In the genomic region with DNA sequence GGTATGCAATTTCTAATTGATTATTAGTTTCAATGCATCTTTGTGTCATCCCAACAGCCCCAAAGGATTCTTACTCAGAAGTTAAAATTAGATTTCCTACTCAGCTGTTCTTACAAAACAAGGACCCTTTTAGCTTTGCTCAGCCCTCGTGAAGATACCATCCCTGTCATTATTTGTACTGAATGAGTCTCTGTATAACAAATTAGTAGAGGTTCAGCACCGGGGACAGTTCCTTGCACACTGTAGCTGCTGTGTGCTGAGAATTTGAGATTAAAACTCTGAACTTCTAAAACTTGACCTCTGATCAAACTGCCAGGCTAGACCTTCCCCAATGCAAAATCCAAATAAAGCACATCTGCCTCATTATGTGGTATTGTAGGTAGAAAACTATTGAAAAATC, we compare ENCODE assay signal across 11 cellular contexts.
DNase-seq lines count a peak whose midpoint lies in the region; ATAC-seq, FAIRE-seq and TF ChIP-seq lines count a peak whose summit lies in the region.
"Had no signal": no experiment of that assay in that cellular context is flagged by ENCODE, and none has a peak within 500 bp of the region (broad histone marks: within the 10 kb centered on the region; RNA-seq: fewer than 3 reads in every experiment).

No MANE protein-coding gene starts in this region.

- no peak overlapping the region for H3K4me3 Mint-ChIP-seq in WTC11
- no peak overlapping the region for H3K4me3 Mint-ChIP-seq in effector memory CD8-positive, alpha-beta T cell
- H3K4me3 Mint-ChIP-seq: activated T-cell treated with anti-CD3 and anti-CD28 coated beads, Interleukin-2, amount 50 U/mL, for 72 hours had no signal

- WGBS in iPS DF 6.9 (ENCODE audit: insufficient coverage, insufficient read length), result no CpG with 5 or more reads among the region's 2 CpGs
- WGBS in small intestine, 3 donors, result 1 to 5% (median 4%) methylated on average over 2 of the region's 2 CpGs

- H3K27ac Mint-ChIP-seq in WTC11, result no peak overlapping the region
- no peak overlapping the region for H3K27ac Mint-ChIP-seq in effector memory CD8-positive, alpha-beta T cell
- H3K27ac Mint-ChIP-seq: activated T-cell treated with anti-CD3 and anti-CD28 coated beads, Interleukin-2, amount 50 U/mL, for 72 hours had no signal

- no peak for FAIRE-seq in small intestine (lab: Jason Lieb, UNC)

- POLR2A ChIA-PET in WTC11 (lab: Charles Lee), result no interaction called here

- H3K36me3 ChIP-seq in iPS DF 6.9 (ENCODE audit: control insufficient read depth, insufficient read depth, low read length) (no peaks in the 10 kb centered on the region), small intestine (ENCODE audit: control insufficient read depth in 2 of 2, insufficient read depth in 2 of 2, low read length in 2 of 2) (no peaks in the 10 kb centered on the region)
- H3K36me3 ChIP-seq: esophagus squamous epithelium, neutrophil had no signal

- H3K27me3 ChIP-seq in iPS DF 6.9 (ENCODE audit: control insufficient read depth, insufficient read depth, low read length) (no peaks in the 10 kb centered on the region), small intestine (ENCODE audit: control insufficient read depth in 2 of 2, insufficient read depth in 2 of 2, low read length in 2 of 2) (no peaks in the 10 kb centered on the region)
- H3K27me3 ChIP-seq: esophagus squamous epithelium, neutrophil had no signal

- no peaks in the 10 kb centered on the region for H3K4me1 Mint-ChIP-seq in WTC11
- no peaks in the 10 kb centered on the region for H3K4me1 Mint-ChIP-seq in effector memory CD8-positive, alpha-beta T cell (ENCODE audit: low read depth in 2 of 2)

- CTCF ChIA-PET in WTC11 (lab: Charles Lee), result interaction anchor here (1.8 kb wide), 1 partner anchor 16 kb away, joined by 11 read pairs; no protein-coding TSS in a partner anchor

- TF ChIP-seq CTCF in AG10803 (conservative IDR thresholded peaks at IDR 0.05; ENCODE audit: low read length) (no peak), WTC11 (IDR thresholded peaks at IDR 0.05) (no peak)

- no peaks in the 10 kb centered on the region for H3K9me3 Mint-ChIP-seq in WTC11
- H3K9me3 Mint-ChIP-seq in effector memory CD8-positive, alpha-beta T cell, result no peaks in the 10 kb centered on the region
- H3K9me3 Mint-ChIP-seq: activated T-cell treated with anti-CD3 and anti-CD28 coated beads, Interleukin-2, amount 50 U/mL, for 72 hours had no signal

- peak; percentile 71 for ATAC-seq in WTC11
- ATAC-seq in effector memory CD8-positive, alpha-beta T cell (replicated peaks), result no peak
- ATAC-seq: activated T-cell treated with anti-CD3 and anti-CD28 coated beads, Interleukin-2, amount 50 U/mL, for 72 hours had no signal

- H3K9me3 ChIP-seq in iPS DF 6.9 (ENCODE audit: control insufficient read depth, insufficient read depth, low read length), result no peaks in the 10 kb centered on the region
- H3K9me3 ChIP-seq in small intestine (ENCODE audit: control insufficient read depth, low read depth), result no peaks in the 10 kb centered on the region
- H3K9me3 ChIP-seq: esophagus squamous epithelium, neutrophil had no signal

- no peaks in the 10 kb centered on the region for H3K4me1 ChIP-seq in iPS DF 6.9 (ENCODE audit: control insufficient read depth, insufficient read depth, low read length)
- H3K4me1 ChIP-seq in small intestine (ENCODE audit: control insufficient read depth in 2 of 2, insufficient read depth in 1 of 2, low read depth in 1 of 2, low read length in 1 of 2), result no peaks in the 10 kb centered on the region
- H3K4me1 ChIP-seq: esophagus squamous epithelium had no signal

- H3K4me3 ChIP-seq in AG10803 (ENCODE audit: low read length) (no peak overlapping the region), iPS DF 6.9 (ENCODE audit: low read length) (no peak overlapping the region), small intestine (ENCODE audit: low read depth in 1 of 2, low read length in 2 of 2) (no peak overlapping the region)
- H3K4me3 ChIP-seq: esophagus squamous epithelium had no signal

- H3K27ac ChIP-seq in iPS DF 6.9 (ENCODE audit: low read length), result no peak overlapping the region
- no peak overlapping the region for H3K27ac ChIP-seq in small intestine (ENCODE audit: low read depth in 1 of 2, low read length in 1 of 2)
- H3K27ac ChIP-seq: esophagus squamous epithelium, neutrophil had no signal

- DNase-seq in AG10803 (ENCODE audit: low read depth) (peak; percentile 21), HuH-7 (ENCODE audit: low spot score) (peak; percentile 10), WTC11 (ENCODE audit: low spot score) (peak; percentile 44), iPS DF 6.9 (ENCODE audit: low read depth, low spot score) (peak; percentile 11), middle frontal gyrus (ENCODE audit: extremely low spot score, low spot score) (no peak), small intestine (no peak), NCI-H345 (lab: John Stamatoyannopoulos, UW) (no peak)
- no peak for DNase-seq in effector memory CD8-positive, alpha-beta T cell
- DNase-seq: esophagus squamous epithelium had no signal

- H3K27me3 Mint-ChIP-seq in WTC11 (ENCODE audit: low read depth), result peaks cover 10% of the 10 kb centered on the region
- H3K27me3 Mint-ChIP-seq in effector memory CD8-positive, alpha-beta T cell, result no peaks in the 10 kb centered on the region

- H3K36me3 Mint-ChIP-seq in WTC11, result no peaks in the 10 kb centered on the region
- no peaks in the 10 kb centered on the region for H3K36me3 Mint-ChIP-seq in effector memory CD8-positive, alpha-beta T cell (ENCODE audit: insufficient read depth)

TF ChIP-seq in WTC11, 78 proteins besides CTCF, POLR2A, EP300 and RAD21:
- no peak for TF ChIP-seq ARID4B (CRISPR knock-in tag; IDR thresholded peaks at IDR 0.05; ENCODE audit: borderline replicate concordance)
- TF ChIP-seq MAX (CRISPR knock-in tag; IDR thresholded peaks at IDR 0.05), result no peak
- TF ChIP-seq ESRRA (CRISPR knock-in tag; IDR thresholded peaks at IDR 0.05; ENCODE audit: borderline replicate concordance), result no peak
- TF ChIP-seq ZMAT4 (CRISPR knock-in tag; IDR thresholded peaks at IDR 0.05), result no peak
- TF ChIP-seq GRHL2 (CRISPR knock-in tag; IDR thresholded peaks at IDR 0.05; ENCODE audit: insufficient replicate concordance, severe bottlenecking), result no peak
- no peak for TF ChIP-seq SP1 (CRISPR knock-in tag; conservative IDR thresholded peaks at IDR 0.05)
- no peak for TF ChIP-seq JAZF1 (CRISPR knock-in tag; IDR thresholded peaks at IDR 0.05)
- TF ChIP-seq MLX (CRISPR knock-in tag; IDR thresholded peaks at IDR 0.05), result no peak
- TF ChIP-seq ZSCAN18 (CRISPR knock-in tag; IDR thresholded peaks at IDR 0.05), result no peak
- no peak for TF ChIP-seq FOXK1 (CRISPR knock-in tag; IDR thresholded peaks at IDR 0.05)

Comparison
In these comparisons a context has a peak if more than half of its experiments do, and no peak if none do; other contexts are left out.
1. DNase-seq: peak in AG10803 (single experiment), HuH-7 (single experiment), WTC11 (single experiment) and iPS DF 6.9 (single experiment); none in middle frontal gyrus (single experiment), effector memory CD8-positive, alpha-beta T cell (0 of 3), small intestine (single experiment) and NCI-H345 (single experiment).